ENCODE assay signal across 31 cellular contexts in the genomic region with DNA sequence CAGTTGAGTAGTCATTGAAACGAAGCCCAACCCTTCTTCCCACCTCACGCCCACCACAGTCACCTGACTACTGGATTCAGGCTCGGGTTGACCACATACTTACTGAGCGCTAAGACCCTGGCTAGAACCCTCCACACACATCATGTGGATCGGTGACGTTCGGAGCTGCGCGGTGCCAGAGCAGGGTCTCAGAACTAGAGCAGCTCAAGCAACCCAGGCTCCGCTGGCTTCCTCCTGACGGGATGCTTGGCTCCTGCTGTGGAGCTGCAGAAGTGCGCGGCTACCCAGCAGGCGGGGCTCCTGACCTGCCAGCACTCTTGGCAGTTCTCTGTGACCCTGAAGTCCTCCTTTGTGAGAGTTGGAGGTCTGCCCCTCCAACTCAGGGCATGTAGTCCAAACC.
"Had no signal": no experiment of that assay in that cellular context is flagged by ENCODE, and none has a peak within 500 bp of the region (broad histone marks: within the 10 kb centered on the region; RNA-seq: fewer than 3 reads in every experiment).

No MANE protein-coding gene starts in this region.

- H3K9me3 Mint-ChIP-seq: activated CD4-positive, alpha-beta memory T cell treated with anti-CD3 and anti-CD28 coated beads for 36 hours; activated CD4-positive, alpha-beta T cell treated with anti-CD3 and anti-CD28 coated beads, Interleukin-2, amount 10 ng/mL, durations not matched to agents 24 days and 14 days; activated naive CD4-positive, alpha-beta T cell treated with anti-CD3 and anti-CD28 coated beads, Interleukin-2, amount 50 U/mL, for 24 hours; activated naive CD8-positive, alpha-beta T cell treated with anti-CD3 and anti-CD28 coated beads, Interleukin-2, amount 50 U/mL, for 24 hours; central memory CD8-positive, alpha-beta T cell; neural crest cell; stimulated activated effector memory CD8-positive, alpha-beta T cell treated with anti-CD3 and anti-CD28 coated beads, Interleukin-12 subunit alpha, Interleukin-12 subunit beta, amount 100 ng/mL, for 72 hours; stimulated activated naive CD8-positive, alpha-beta T cell treated with anti-CD3 and anti-CD28 coated beads, Interleukin-15, Interleukin-2, amounts not matched to agents 100 ng/mL and 50 ng/mL, for 24 hours; T-helper 1 cell treated with Interleukin-12 subunit alpha and Interleukin-12 subunit beta and Interleukin-4 antibody, amounts not matched to agents 30 μg/mL and 1 μg/mL, for 36 hours; type B pancreatic cell had no signal

- H3K4me2 ChIP-seq: hepatocyte had no signal

- H3K27ac Mint-ChIP-seq: activated CD4-positive, alpha-beta memory T cell treated with anti-CD3 and anti-CD28 coated beads for 36 hours; activated CD4-positive, alpha-beta T cell treated with anti-CD3 and anti-CD28 coated beads, Interleukin-2, amount 10 ng/mL, durations not matched to agents 24 days and 14 days; activated naive CD4-positive, alpha-beta T cell treated with anti-CD3 and anti-CD28 coated beads, Interleukin-2, amount 50 U/mL, for 24 hours; activated naive CD8-positive, alpha-beta T cell treated with anti-CD3 and anti-CD28 coated beads, Interleukin-2, amount 50 U/mL, for 24 hours; naive thymus-derived CD8-positive, alpha-beta T cell; stimulated activated effector memory CD8-positive, alpha-beta T cell treated with anti-CD3 and anti-CD28 coated beads, Interleukin-12 subunit alpha, Interleukin-12 subunit beta, amount 100 ng/mL, for 72 hours; stimulated activated naive CD8-positive, alpha-beta T cell treated with anti-CD3 and anti-CD28 coated beads, Interleukin-15, Interleukin-2, amounts not matched to agents 100 ng/mL and 50 ng/mL, for 24 hours; T-helper 1 cell treated with Interleukin-12 subunit alpha and Interleukin-12 subunit beta and Interleukin-4 antibody, amounts not matched to agents 30 μg/mL and 1 μg/mL, for 36 hours; type B pancreatic cell had no signal

- H3K36me3 Mint-ChIP-seq: activated CD4-positive, alpha-beta memory T cell treated with anti-CD3 and anti-CD28 coated beads for 36 hours; activated naive CD4-positive, alpha-beta T cell treated with anti-CD3 and anti-CD28 coated beads, Interleukin-2, amount 50 U/mL, for 24 hours; naive thymus-derived CD8-positive, alpha-beta T cell; stimulated activated effector memory CD8-positive, alpha-beta T cell treated with anti-CD3 and anti-CD28 coated beads, Interleukin-12 subunit alpha, Interleukin-12 subunit beta, amount 100 ng/mL, for 72 hours had no signal

- H3K27me3 Mint-ChIP-seq: type B pancreatic cell had no signal

- H3K4me1 ChIP-seq: gastrocnemius medialis had no signal

- H3K4me3 ChIP-seq: dorsolateral prefrontal cortex, gastrocnemius medialis, hepatocyte, skin epidermis, thoracic aorta, vagina had no signal

- ATAC-seq: activated naive CD8-positive, alpha-beta T cell treated with anti-CD3 and anti-CD28 coated beads, Interleukin-2, amount 50 U/mL, for 24 hours; gastrocnemius medialis; left cardiac atrium; naive thymus-derived CD8-positive, alpha-beta T cell; sciatic nerve; stimulated activated effector memory CD8-positive, alpha-beta T cell treated with anti-CD3 and anti-CD28 coated beads, Interleukin-12 subunit alpha, Interleukin-12 subunit beta, amount 100 ng/mL, for 72 hours had no signal

- H3K9me3 ChIP-seq: gastrocnemius medialis, thoracic aorta, vagina had no signal

- H3K4me3 Mint-ChIP-seq: activated CD4-positive, alpha-beta memory T cell treated with anti-CD3 and anti-CD28 coated beads for 36 hours; activated CD4-positive, alpha-beta T cell treated with anti-CD3 and anti-CD28 coated beads, Interleukin-2, amount 10 ng/mL, durations not matched to agents 24 days and 14 days; activated naive CD4-positive, alpha-beta T cell treated with anti-CD3 and anti-CD28 coated beads, Interleukin-2, amount 50 U/mL, for 24 hours; activated naive CD8-positive, alpha-beta T cell treated with anti-CD3 and anti-CD28 coated beads, Interleukin-2, amount 50 U/mL, for 24 hours; central memory CD8-positive, alpha-beta T cell; naive thymus-derived CD8-positive, alpha-beta T cell; neural crest cell; stimulated activated effector memory CD8-positive, alpha-beta T cell treated with anti-CD3 and anti-CD28 coated beads, Interleukin-12 subunit alpha, Interleukin-12 subunit beta, amount 100 ng/mL, for 72 hours; stimulated activated naive CD8-positive, alpha-beta T cell treated with anti-CD3 and anti-CD28 coated beads, Interleukin-15, Interleukin-2, amounts not matched to agents 100 ng/mL and 50 ng/mL, for 24 hours; T-helper 1 cell treated with Interleukin-12 subunit alpha and Interleukin-12 subunit beta and Interleukin-4 antibody, amounts not matched to agents 30 μg/mL and 1 μg/mL, for 36 hours; type B pancreatic cell had no signal

- H3K27me3 ChIP-seq: dorsolateral prefrontal cortex, gastrocnemius medialis, hepatocyte, vagina had no signal

- H3K36me3 ChIP-seq: gastrocnemius medialis, thoracic aorta, vagina had no signal

- H3K79me2 ChIP-seq: hepatocyte had no signal

- FAIRE-seq: colon had no signal

- DNase-seq: activated CD4-positive, alpha-beta memory T cell treated with anti-CD3 and anti-CD28 coated beads for 36 hours; activated CD4-positive, alpha-beta T cell treated with anti-CD3 and anti-CD28 coated beads, Interleukin-2, amount 10 ng/mL, durations not matched to agents 24 days and 14 days; activated CD4-positive, CD25-positive, alpha-beta regulatory T cell treated with anti-CD3 and anti-CD28 coated beads, Interleukin-2, amount 50 U/mL, for 72 hours; activated CD8-positive, alpha-beta memory T cell treated with anti-CD3 and anti-CD28 coated beads, Interleukin-2, amount 50 U/mL, for 4 hours; activated gamma-delta T cell treated with Interleukin-2 at 50 U/mL for 16 hours; activated naive CD8-positive, alpha-beta T cell treated with anti-CD3 and anti-CD28 coated beads, Interleukin-2, amount 50 U/mL, for 24 hours; activated T-cell treated with anti-CD3 and anti-CD28 coated beads, Interleukin-2, amount 50 U/mL, for 1 hour; dorsolateral prefrontal cortex; effector memory CD4-positive, alpha-beta T cell; erythroblast; gastrocnemius medialis; islet precursor cell; left cardiac atrium; mammary epithelial cell; naive thymus-derived CD8-positive, alpha-beta T cell; stimulated activated CD4-positive, alpha-beta T cell treated with anti-CD3 and anti-CD28 coated beads, Interleukin-12 subunit alpha, Interleukin-12 subunit beta, amount 100 ng/mL, for 4 hours; stimulated activated CD4-positive, alpha-beta T cell treated with anti-CD3 and anti-CD28 coated beads, Interleukin-4, amount 100 ng/mL, for 1 hour; T-helper 9 cell had no signal

- H2AFZ ChIP-seq: hepatocyte had no signal

- H3K27ac ChIP-seq: dorsolateral prefrontal cortex, gastrocnemius medialis, hepatocyte, skin epidermis, thoracic aorta, vagina had no signal
